Comparison of ENCODE assay signal across 17 cellular contexts in genomic region chr19:28578786-28579505, GRCh38.
DNase-seq lines count a peak whose midpoint lies in the region; ATAC-seq, FAIRE-seq and TF ChIP-seq lines count a peak whose summit lies in the region.
"Had no signal": no experiment of that assay in that cellular context is flagged by ENCODE, and none has a peak within 500 bp of the region (broad histone marks: within the 10 kb centered on the region; RNA-seq: fewer than 3 reads in every experiment).

No MANE protein-coding gene starts in this region.

- H3K27ac ChIP-seq in heart right ventricle (no peak overlapping the region), coronary artery (no peak overlapping the region)
- H3K27ac ChIP-seq: 22Rv1, BLaER1 had no signal

- intact Hi-C loops in cardiac septum (cut with DNase I) (no loop called here), heart right ventricle (cut with DNase I) (no loop called here)

- peaks cover 0 to 10% (median 0%) of the 10 kb centered on the region in 7 donors for H3K27me3 ChIP-seq in heart right ventricle
- H3K27me3 ChIP-seq: BLaER1 had no signal

- TF ChIP-seq CTCF in heart right ventricle (IDR thresholded peaks at IDR 0.05), result no peak
- TF ChIP-seq CTCF in coronary artery (IDR thresholded peaks at IDR 0.05), result no peak

- ATAC-seq in heart right ventricle (no peak), GM18511 (IDR thresholded peaks at IDR 0.05; ENCODE audit: unreplicated experiment) (no peak), GM18907 (IDR thresholded peaks at IDR 0.05; ENCODE audit: unreplicated experiment) (no peak)
- ATAC-seq: GM23338 had no signal

- H3K4me1 ChIP-seq in heart right ventricle, result no peaks in the 10 kb centered on the region

- no peaks in the 10 kb centered on the region for H3K36me3 ChIP-seq in heart right ventricle
- H3K36me3 ChIP-seq: BLaER1 had no signal

- FAIRE-seq in urothelium cell line (lab: Jason Lieb, UNC), result peak; percentile 58
- FAIRE-seq: GM12892 had no signal

- H3K9me3 ChIP-seq in heart right ventricle, result no peaks in the 10 kb centered on the region
- H3K9me3 ChIP-seq: BLaER1 had no signal

- DNase-seq in cardiac septum (ENCODE audit: low spot score) (peak; percentile 36), heart right ventricle (no peak), coronary artery (ENCODE audit: low spot score) (peak; percentile 61), mesenteric fat pad (ENCODE audit: low spot score) (peak; percentile 55), urothelium cell line (ENCODE audit: low spot score) (no peak), NCI-H2196 treated with DMSO at 0.1 percent for 48 hours (lab: John Stamatoyannopoulos, UW; ENCODE audit: unreplicated experiment) (no peak)
- DNase-seq: AML-193, DMS53, GDM1, H7, IMR-90 had no signal

- WGBS in heart right ventricle, 2 donors, result 87 to 88% methylated on average over 6 of the region's 6 CpGs

- H3K4me3 ChIP-seq in heart right ventricle (no peak overlapping the region), coronary artery (no peak overlapping the region)
- H3K4me3 ChIP-seq: BLaER1, GM23338 had no signal

Comparison
In these comparisons a context has a peak if more than half of its experiments do, and no peak if none do; other contexts are left out.
1. DNase-seq: peak in cardiac septum (single experiment), coronary artery (single experiment) and mesenteric fat pad (single experiment); none in heart right ventricle (0 of 2), urothelium cell line (single experiment) and NCI-H2196 treated with DMSO at 0.1 percent for 48 hours (single experiment).